Comparison of ENCODE assay signal across 8 cellular contexts in the genomic region with DNA sequence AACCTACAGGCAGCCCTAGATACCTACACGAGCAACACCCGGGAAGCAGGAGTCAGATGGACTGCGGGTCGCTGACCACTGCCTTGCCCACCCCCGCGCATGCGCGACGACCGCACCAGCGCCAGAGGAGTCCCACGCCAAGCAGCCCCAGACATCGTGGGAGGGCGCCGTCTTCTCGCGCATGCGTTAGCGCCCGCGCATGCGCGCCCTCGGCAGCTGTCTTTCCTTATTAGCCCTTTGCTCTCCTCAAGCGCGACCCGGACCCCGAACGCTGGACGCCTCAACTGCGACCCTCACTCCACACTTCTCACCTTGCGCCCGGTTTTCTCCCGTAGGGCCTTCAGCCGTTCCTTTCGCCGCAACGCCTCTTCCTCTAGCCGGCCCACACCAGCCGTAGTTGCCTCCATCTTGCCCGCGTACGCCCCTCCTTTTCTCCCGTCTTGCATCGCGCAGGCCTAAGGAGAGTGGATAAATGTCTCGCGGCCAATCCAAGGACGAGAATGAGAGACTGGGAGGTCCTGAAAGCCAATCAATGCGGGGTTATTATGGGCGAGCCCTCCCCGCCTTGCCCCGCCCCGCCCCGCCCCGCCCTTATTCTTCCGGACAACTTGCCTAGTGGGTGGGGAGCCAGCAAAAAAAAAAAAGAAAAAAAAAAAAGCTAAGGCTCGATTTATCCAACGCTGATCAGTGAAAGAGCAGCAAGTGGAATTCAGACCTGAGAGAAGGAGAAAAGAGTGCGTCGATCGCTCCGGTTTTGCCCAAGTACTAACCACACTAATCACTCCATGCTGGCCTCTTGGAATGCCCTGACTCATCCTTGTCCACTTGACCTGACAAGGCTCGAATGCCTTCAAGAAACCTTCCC. TPM values are rescaled to one million over a fixed set of nuclear protein-coding genes. Genes with fewer than 3 reads are reported as not detected.
DNase-seq lines count a peak whose midpoint lies in the region; ATAC-seq and TF ChIP-seq lines count a peak whose summit lies in the region.

Gene CCDC12 (minus strand): TSS at position 420 of the 865 bp plus-strand sequence. CDS start 13 bp downstream, at position 407.

- in situ Hi-C loops in transverse colon (cut with MboI; ENCODE audit: low pct_ligation_motif_present in 1 of 4, low pct_unique_long_range_greater_than_20kb in 1 of 4, low sequenced_read_pairs in 3 of 4) = no loop called here

- H3K4ac ChIP-seq in trophoblast cell (ENCODE audit: low read depth, low read length) = peak within 1 kb of the TSS; percentile 75

- H3K4me2 ChIP-seq in trophoblast cell (ENCODE audit: low read length) = peak within 1 kb of the TSS; percentile 65

- H4K8ac ChIP-seq in trophoblast cell (ENCODE audit: low read depth, low read length) = peak within 1 kb of the TSS; percentile 83

- H3K9ac ChIP-seq in adipocyte (ENCODE audit: low read length) (peak within 1 kb of the TSS; percentile 98), trophoblast cell (ENCODE audit: low read length) (peak within 1 kb of the TSS; percentile 93)

- H3K4me3 ChIP-seq in adipocyte (ENCODE audit: low read length) (peak within 1 kb of the TSS; percentile 94), trophoblast cell (ENCODE audit: low read depth, low read length) (peak within 1 kb of the TSS; percentile 97), transverse colon (peak within 1 kb of the TSS; percentile 60 to 76 (median 74))

- H3K79me1 ChIP-seq in trophoblast cell (ENCODE audit: low read length) = peaks cover 22% of the 10 kb centered on the region

- peaks cover 21% of the 10 kb centered on the region for H3K79me2 ChIP-seq in trophoblast cell (ENCODE audit: control insufficient read depth, insufficient read depth, low read length, poor library complexity)

- H3K27ac ChIP-seq in trophoblast cell (ENCODE audit: low read depth, low read length) (peak within 1 kb of the TSS; percentile 92), transverse colon (peak within 1 kb of the TSS; percentile 91 to 95 (median 94))

- TF ChIP-seq CTCF in transverse colon (IDR thresholded peaks at IDR 0.05) = no peak

- WGBS in trophoblast cell (ENCODE audit: extremely low coverage, insufficient coverage, insufficient read length) = no CpG with 5 or more reads among the region's 64 CpGs
- 1% methylated on average over 64 of the region's 64 CpGs; no CpG with 5 or more reads in 1 of the 2 donors for WGBS in transverse colon (ENCODE audit: low coverage in 1 of 2), 2 donors

- no peak within 1 kb of the TSS for H3K23ac ChIP-seq in trophoblast cell (ENCODE audit: low read length)

- peak within 1 kb of the TSS; percentile 93 for H2BK12ac ChIP-seq in trophoblast cell (ENCODE audit: low read length)

- TF ChIP-seq POLR2A in GM10847 (IDR thresholded peaks at IDR 0.05; ENCODE audit: extremely low read depth, insufficient read length) = peak; percentile 76
- peak; percentile 89 for TF ChIP-seq POLR2A in transverse colon (IDR thresholded peaks at IDR 0.05)

- H3K14ac ChIP-seq in trophoblast cell (ENCODE audit: low read length) = peak within 1 kb of the TSS; percentile 85

- TF ChIP-seq EP300 in transverse colon (IDR thresholded peaks at IDR 0.05; ENCODE audit: low read depth) = no peak

- peak within 1 kb of the TSS; percentile 78 for H4K12ac ChIP-seq in trophoblast cell (ENCODE audit: low read depth, low read length)

- intact Hi-C loops in cardiac septum (cut with DNase I) = loop anchor here (2.0 to 10.0 kb wide), 2 partner anchors 28 to 188 kb away; partner anchors contain the start of gene SETD2
- intact Hi-C loops in transverse colon (cut with DNase I; ENCODE audit: low total_unique reads) = loop anchor here (5.0 kb wide), 1 partner anchor 39 kb away; no protein-coding TSS in a partner anchor

- peak within 1 kb of the TSS; percentile 88 for H2BK5ac ChIP-seq in trophoblast cell (ENCODE audit: low read depth, low read length, poor library complexity)

- H4K91ac ChIP-seq in trophoblast cell (ENCODE audit: low read depth, low read length) = peak within 1 kb of the TSS; percentile 86

- H3K36me3 ChIP-seq in adipocyte (ENCODE audit: control insufficient read depth, insufficient read depth, low read length, severe bottlenecking) (no peaks in the 10 kb centered on the region), trophoblast cell (ENCODE audit: control insufficient read depth in 1 of 2, insufficient read depth in 2 of 2, low read length in 2 of 2) (no peaks in the 10 kb centered on the region), transverse colon (no peaks in the 10 kb centered on the region)

- peak; percentile 63 for DNase-seq in NCI-H1417 treated with DMSO at 0.1 percent for 48 hours (lab: John Stamatoyannopoulos, UW)
- DNase-seq in SW480 (ENCODE audit: low spot score) = peak; percentile 99
- DNase-seq in adipocyte (ENCODE audit: low read depth) = peak; percentile 99
- peak; percentile 98 for DNase-seq in cardiac septum (ENCODE audit: low spot score)
- DNase-seq in trophoblast cell = peak; percentile 98 to 99
- DNase-seq in transverse colon = peak; percentile 96

- H2AK5ac ChIP-seq in trophoblast cell (ENCODE audit: low read length) = peak within 1 kb of the TSS; percentile 88

- H3K4me1 ChIP-seq in adipocyte (ENCODE audit: control insufficient read depth, insufficient read depth, low read length) (peaks cover 29% of the 10 kb centered on the region), trophoblast cell (ENCODE audit: control insufficient read depth in 1 of 2, insufficient read depth in 2 of 2, low read length in 2 of 2) (peaks cover 13 to 25% of the 10 kb centered on the region in 2 experiments), transverse colon (peaks cover 16 to 74% (median 54%) of the 10 kb centered on the region in 4 donors)

- peak within 1 kb of the TSS; percentile 74 for H2BK120ac ChIP-seq in trophoblast cell (ENCODE audit: insufficient read depth, low read length, poor library complexity)

- H3K9me3 ChIP-seq in adipocyte (ENCODE audit: control insufficient read depth, low read length) = no peaks in the 10 kb centered on the region
- no peaks in the 10 kb centered on the region for H3K9me3 ChIP-seq in trophoblast cell (ENCODE audit: insufficient read depth, low read depth, low read length)
- H3K9me3 ChIP-seq in transverse colon = no peaks in the 10 kb centered on the region

- H3K27me3 ChIP-seq in adipocyte (replicated peaks; ENCODE audit: control insufficient read depth, insufficient read depth, low read length) = no peaks in the 10 kb centered on the region
- H3K27me3 ChIP-seq in trophoblast cell (ENCODE audit: insufficient read depth, low read length) = no peaks in the 10 kb centered on the region
- H3K27me3 ChIP-seq in transverse colon = no peaks in the 10 kb centered on the region

- peak within 1 kb of the TSS; percentile 97 for H2AFZ ChIP-seq in trophoblast cell (ENCODE audit: insufficient read depth, low read length, poor library complexity)

- peak within 1 kb of the TSS; percentile 79 for H3K18ac ChIP-seq in trophoblast cell (ENCODE audit: low read length)

- peak; percentile 63 for ATAC-seq in HG02759 (IDR thresholded peaks at IDR 0.05; ENCODE audit: unreplicated experiment)

RNA-seq across cellular contexts. Expression of gene CCDC12, which starts in this region (rescaled TPM):
- total RNA-seq in cardiac septum = 35.6 TPM
- polyA plus RNA-seq in trophoblast cell (2013) = 47.9 and 48.1 TPM in 2 replicates
- total RNA-seq in transverse colon = 10 to 100 TPM; 50.1 to 72.9 (median 53.0) TPM

Comparison
In these comparisons a context has a peak if more than half of its experiments do, and no peak if none do; other contexts are left out.
1. Peak in every context shown above with its lines: DNase-seq, ATAC-seq, H3K4me3 ChIP-seq and H3K27ac ChIP-seq.